30 cellular contexts compared by ENCODE assay signal in the genomic region with DNA sequence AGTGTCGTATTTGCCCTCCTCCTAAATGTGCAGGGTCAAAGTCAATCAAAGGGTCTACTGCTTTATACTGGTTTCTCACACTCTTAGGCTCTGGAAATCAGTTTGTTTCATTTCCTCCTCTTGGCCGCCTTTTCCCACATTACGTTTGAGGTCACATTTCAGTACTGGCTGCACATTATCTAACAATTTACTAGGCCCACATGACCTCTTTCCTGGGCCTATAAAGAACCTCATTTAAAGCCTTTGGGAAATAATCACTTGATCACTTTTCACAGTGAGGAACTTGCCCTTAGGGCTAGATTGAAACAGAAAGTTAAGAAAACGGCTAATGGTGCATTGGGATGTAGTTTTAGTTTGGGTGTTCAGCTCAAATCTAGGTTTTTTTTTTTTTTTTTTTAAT.
"Had no signal": no experiment of that assay in that cellular context is flagged by ENCODE, and none has a peak within 500 bp of the region (broad histone marks: within the 10 kb centered on the region; RNA-seq: fewer than 3 reads in every experiment).

No MANE protein-coding gene starts in this region.

- H3K4me3 Mint-ChIP-seq: activated CD4-positive, alpha-beta memory T cell treated with anti-CD3 and anti-CD28 coated beads for 36 hours; activated CD4-positive, alpha-beta T cell treated with anti-CD3 and anti-CD28 coated beads, Interleukin-2, amount 10 ng/mL, durations not matched to agents 24 days and 14 days; activated naive CD4-positive, alpha-beta T cell treated with anti-CD3 and anti-CD28 coated beads for 36 hours; activated T-helper 1 cell treated with anti-CD3 and anti-CD28 coated beads, Interleukin-12 subunit alpha, Interleukin-12 subunit beta, Interleukin-2, Interleukin-4 antibody, amounts not matched to agents 30 ng/mL and 10 ng/mL and 1 ng/mL, durations not matched to agents 14 hours and 24 hours and 36 hours; stimulated activated effector memory CD8-positive, alpha-beta T cell treated with anti-CD3 and anti-CD28 coated beads, Interleukin-12 subunit alpha, Interleukin-12 subunit beta, amount 100 ng/mL, for 72 hours; stimulated activated naive CD8-positive, alpha-beta T cell treated with anti-CD3 and anti-CD28 coated beads, Interleukin-15, amount 100 ng/mL, for 72 hours; type B pancreatic cell had no signal

- H3K79me2 ChIP-seq: hepatocyte had no signal

- H3K4me2 ChIP-seq: hepatocyte had no signal

- H3K9me3 ChIP-seq: gastroesophageal sphincter, ovary, uterus had no signal

- DNase-seq: activated CD4-positive, alpha-beta memory T cell treated with anti-CD3 and anti-CD28 coated beads for 36 hours; activated CD4-positive, alpha-beta T cell treated with anti-CD3 and anti-CD28 coated beads, Interleukin-2, amount 10 ng/mL, durations not matched to agents 24 days and 14 days; activated CD4-positive, CD25-positive, alpha-beta regulatory T cell treated with anti-CD3 and anti-CD28 coated beads, Interleukin-2, amount 50 U/mL, for 72 hours; activated CD8-positive, alpha-beta memory T cell treated with anti-CD3 and anti-CD28 coated beads, Interleukin-2, amount 50 U/mL, for 4 hours; activated effector memory CD4-positive, alpha-beta T cell treated with anti-CD3 and anti-CD28 coated beads, Interleukin-2, amount 50 U/mL, for 16 hours; activated naive CD4-positive, alpha-beta T cell treated with anti-CD3 and anti-CD28 coated beads for 36 hours; activated T-cell treated with anti-CD3 and anti-CD28 coated beads, Interleukin-2, amount 50 U/mL, for 1 hour; amniotic stem cell; brain microvascular endothelial cell; dorsolateral prefrontal cortex; effector memory CD4-positive, alpha-beta T cell; erythroblast; left cardiac atrium; mammary epithelial cell; ovary; retina; stimulated activated CD4-positive, alpha-beta T cell treated with anti-CD3 and anti-CD28 coated beads, Interleukin-4, amount 100 ng/mL, for 24 hours; stimulated activated naive CD8-positive, alpha-beta T cell treated with anti-CD3 and anti-CD28 coated beads, Interleukin-15, amount 100 ng/mL, for 72 hours; substantia nigra; uterus; WERI-Rb-1 had no signal

- H3K4me3 ChIP-seq: coronary artery, dorsolateral prefrontal cortex, gastroesophageal sphincter, hepatocyte, ovary, skin epidermis, uterus had no signal

- H3K9me3 Mint-ChIP-seq: activated CD4-positive, alpha-beta T cell treated with anti-CD3 and anti-CD28 coated beads, Interleukin-2, amount 10 ng/mL, durations not matched to agents 24 days and 14 days; type B pancreatic cell had no signal

- ATAC-seq: gastroesophageal sphincter; left cardiac atrium; sciatic nerve; stimulated activated effector memory CD8-positive, alpha-beta T cell treated with anti-CD3 and anti-CD28 coated beads, Interleukin-12 subunit alpha, Interleukin-12 subunit beta, amount 100 ng/mL, for 72 hours; stimulated activated naive CD8-positive, alpha-beta T cell treated with anti-CD3 and anti-CD28 coated beads, Interleukin-15, amount 100 ng/mL, for 72 hours had no signal

- H3K27ac Mint-ChIP-seq: activated CD4-positive, alpha-beta memory T cell treated with anti-CD3 and anti-CD28 coated beads for 36 hours; activated CD4-positive, alpha-beta T cell treated with anti-CD3 and anti-CD28 coated beads, Interleukin-2, amount 10 ng/mL, durations not matched to agents 24 days and 14 days; activated naive CD4-positive, alpha-beta T cell treated with anti-CD3 and anti-CD28 coated beads for 36 hours; activated T-helper 1 cell treated with anti-CD3 and anti-CD28 coated beads, Interleukin-12 subunit alpha, Interleukin-12 subunit beta, Interleukin-2, Interleukin-4 antibody, amounts not matched to agents 30 ng/mL and 10 ng/mL and 1 ng/mL, durations not matched to agents 14 hours and 24 hours and 36 hours; progenitor cell of endocrine pancreas; stimulated activated effector memory CD8-positive, alpha-beta T cell treated with anti-CD3 and anti-CD28 coated beads, Interleukin-12 subunit alpha, Interleukin-12 subunit beta, amount 100 ng/mL, for 72 hours; stimulated activated naive CD8-positive, alpha-beta T cell treated with anti-CD3 and anti-CD28 coated beads, Interleukin-15, amount 100 ng/mL, for 72 hours; type B pancreatic cell had no signal

- H3K4me1 ChIP-seq: gastroesophageal sphincter, uterus had no signal

- H3K27me3 Mint-ChIP-seq: activated CD4-positive, alpha-beta memory T cell treated with anti-CD3 and anti-CD28 coated beads for 36 hours; activated CD4-positive, alpha-beta T cell treated with anti-CD3 and anti-CD28 coated beads, Interleukin-2, amount 10 ng/mL, durations not matched to agents 24 days and 14 days; progenitor cell of endocrine pancreas; stimulated activated naive CD8-positive, alpha-beta T cell treated with anti-CD3 and anti-CD28 coated beads, Interleukin-15, amount 100 ng/mL, for 72 hours had no signal

- H2AFZ ChIP-seq: hepatocyte had no signal

- H3K36me3 ChIP-seq: brain microvascular endothelial cell, gastroesophageal sphincter, ovary, uterus, WERI-Rb-1 had no signal

- H3K4me1 Mint-ChIP-seq: activated CD4-positive, alpha-beta T cell treated with anti-CD3 and anti-CD28 coated beads, Interleukin-2, amount 10 ng/mL, durations not matched to agents 24 days and 14 days; stimulated activated effector memory CD8-positive, alpha-beta T cell treated with anti-CD3 and anti-CD28 coated beads, Interleukin-12 subunit alpha, Interleukin-12 subunit beta, amount 100 ng/mL, for 72 hours; stimulated activated naive CD8-positive, alpha-beta T cell treated with anti-CD3 and anti-CD28 coated beads, Interleukin-15, amount 100 ng/mL, for 72 hours had no signal

- H3K27me3 ChIP-seq: brain microvascular endothelial cell, dorsolateral prefrontal cortex, gastroesophageal sphincter, hepatocyte, ovary, uterus had no signal

- H3K36me3 Mint-ChIP-seq: activated CD4-positive, alpha-beta memory T cell treated with anti-CD3 and anti-CD28 coated beads for 36 hours; stimulated activated effector memory CD8-positive, alpha-beta T cell treated with anti-CD3 and anti-CD28 coated beads, Interleukin-12 subunit alpha, Interleukin-12 subunit beta, amount 100 ng/mL, for 72 hours; type B pancreatic cell had no signal

- H3K27ac ChIP-seq: brain microvascular endothelial cell, coronary artery, dorsolateral prefrontal cortex, gastroesophageal sphincter, hepatocyte, ovary, skin epidermis, uterus, WERI-Rb-1 had no signal
